In genomic region chr14:51138353-51139103, GRCh38 we compare ENCODE assay signal across 18 cellular contexts.
"Had no signal": no experiment of that assay in that cellular context is flagged by ENCODE, and none has a peak within 500 bp of the region (broad histone marks: within the 10 kb centered on the region; RNA-seq: fewer than 3 reads in every experiment).

No MANE protein-coding gene starts in this region.

- H3K9me3 ChIP-seq: ascending aorta, prostate gland, upper lobe of left lung had no signal

- H3K27ac ChIP-seq: ascending aorta, epithelial cell of prostate, heart left ventricle, prostate gland, upper lobe of left lung, WERI-Rb-1 had no signal

- H3K4me3 ChIP-seq: ascending aorta, heart left ventricle, prostate gland, spleen, upper lobe of left lung had no signal

- DNase-seq: activated CD4-positive, alpha-beta memory T cell treated with anti-CD3 and anti-CD28 coated beads for 36 hours; activated CD4-positive, alpha-beta T cell treated with anti-CD3 and anti-CD28 coated beads for 36 hours; activated naive CD4-positive, alpha-beta T cell treated with anti-CD3 and anti-CD28 coated beads, Interleukin-2, amount 10 ng/mL, durations not matched to agents 7 days and 5 days; activated T-cell treated with anti-CD3 and anti-CD28 coated beads, Interleukin-2, amount 50 U/mL, for 24 hours; heart left ventricle; left ventricle myocardium superior; naive thymus-derived CD8-positive, alpha-beta T cell; spleen; stimulated activated naive CD8-positive, alpha-beta T cell treated with anti-CD3 and anti-CD28 coated beads, Interleukin-15, amount 100 ng/mL, for 72 hours; T-helper 1 cell; T1000 had no signal

- H3K4me1 ChIP-seq: ascending aorta, heart left ventricle, prostate gland, spleen had no signal

- H3K27me3 Mint-ChIP-seq: activated naive CD4-positive, alpha-beta T cell treated with anti-CD3 and anti-CD28 coated beads, Interleukin-2, amount 10 ng/mL, durations not matched to agents 7 days and 5 days; stimulated activated naive CD8-positive, alpha-beta T cell treated with anti-CD3 and anti-CD28 coated beads, Interleukin-15, amount 100 ng/mL, for 72 hours had no signal

- H3K27ac Mint-ChIP-seq: activated CD4-positive, alpha-beta memory T cell treated with anti-CD3 and anti-CD28 coated beads for 36 hours; activated CD4-positive, alpha-beta T cell treated with anti-CD3 and anti-CD28 coated beads for 36 hours; activated naive CD4-positive, alpha-beta T cell treated with anti-CD3 and anti-CD28 coated beads, Interleukin-2, amount 10 ng/mL, durations not matched to agents 7 days and 5 days; activated T-cell treated with anti-CD3 and anti-CD28 coated beads, Interleukin-2, amount 50 U/mL, for 24 hours; memory B cell; stimulated activated naive CD8-positive, alpha-beta T cell treated with anti-CD3 and anti-CD28 coated beads, Interleukin-15, amount 100 ng/mL, for 72 hours had no signal

- H3K36me3 Mint-ChIP-seq: activated naive CD4-positive, alpha-beta T cell treated with anti-CD3 and anti-CD28 coated beads, Interleukin-2, amount 10 ng/mL, durations not matched to agents 7 days and 5 days; memory B cell had no signal

- H3K27me3 ChIP-seq: ascending aorta, heart left ventricle, spleen, upper lobe of left lung had no signal

- ATAC-seq: activated CD4-positive, alpha-beta T cell treated with anti-CD3 and anti-CD28 coated beads for 36 hours; left ventricle myocardium superior; naive thymus-derived CD8-positive, alpha-beta T cell; sciatic nerve; stimulated activated naive CD8-positive, alpha-beta T cell treated with anti-CD3 and anti-CD28 coated beads, Interleukin-15, amount 100 ng/mL, for 72 hours had no signal

- H3K4me1 Mint-ChIP-seq: activated CD4-positive, alpha-beta T cell treated with anti-CD3 and anti-CD28 coated beads for 36 hours; activated naive CD4-positive, alpha-beta T cell treated with anti-CD3 and anti-CD28 coated beads, Interleukin-2, amount 10 ng/mL, durations not matched to agents 7 days and 5 days; memory B cell; naive thymus-derived CD8-positive, alpha-beta T cell; stimulated activated naive CD8-positive, alpha-beta T cell treated with anti-CD3 and anti-CD28 coated beads, Interleukin-15, amount 100 ng/mL, for 72 hours had no signal

- H3K36me3 ChIP-seq: ascending aorta, heart left ventricle, prostate gland, spleen, upper lobe of left lung, WERI-Rb-1 had no signal

- H3K4me3 Mint-ChIP-seq: activated CD4-positive, alpha-beta memory T cell treated with anti-CD3 and anti-CD28 coated beads for 36 hours; activated CD4-positive, alpha-beta T cell treated with anti-CD3 and anti-CD28 coated beads for 36 hours; activated naive CD4-positive, alpha-beta T cell treated with anti-CD3 and anti-CD28 coated beads, Interleukin-2, amount 10 ng/mL, durations not matched to agents 7 days and 5 days; activated T-cell treated with anti-CD3 and anti-CD28 coated beads, Interleukin-2, amount 50 U/mL, for 24 hours; memory B cell; naive thymus-derived CD8-positive, alpha-beta T cell; stimulated activated naive CD8-positive, alpha-beta T cell treated with anti-CD3 and anti-CD28 coated beads, Interleukin-15, amount 100 ng/mL, for 72 hours had no signal
